Comparison of ENCODE assay signal across 8 cellular contexts in the genomic region with DNA sequence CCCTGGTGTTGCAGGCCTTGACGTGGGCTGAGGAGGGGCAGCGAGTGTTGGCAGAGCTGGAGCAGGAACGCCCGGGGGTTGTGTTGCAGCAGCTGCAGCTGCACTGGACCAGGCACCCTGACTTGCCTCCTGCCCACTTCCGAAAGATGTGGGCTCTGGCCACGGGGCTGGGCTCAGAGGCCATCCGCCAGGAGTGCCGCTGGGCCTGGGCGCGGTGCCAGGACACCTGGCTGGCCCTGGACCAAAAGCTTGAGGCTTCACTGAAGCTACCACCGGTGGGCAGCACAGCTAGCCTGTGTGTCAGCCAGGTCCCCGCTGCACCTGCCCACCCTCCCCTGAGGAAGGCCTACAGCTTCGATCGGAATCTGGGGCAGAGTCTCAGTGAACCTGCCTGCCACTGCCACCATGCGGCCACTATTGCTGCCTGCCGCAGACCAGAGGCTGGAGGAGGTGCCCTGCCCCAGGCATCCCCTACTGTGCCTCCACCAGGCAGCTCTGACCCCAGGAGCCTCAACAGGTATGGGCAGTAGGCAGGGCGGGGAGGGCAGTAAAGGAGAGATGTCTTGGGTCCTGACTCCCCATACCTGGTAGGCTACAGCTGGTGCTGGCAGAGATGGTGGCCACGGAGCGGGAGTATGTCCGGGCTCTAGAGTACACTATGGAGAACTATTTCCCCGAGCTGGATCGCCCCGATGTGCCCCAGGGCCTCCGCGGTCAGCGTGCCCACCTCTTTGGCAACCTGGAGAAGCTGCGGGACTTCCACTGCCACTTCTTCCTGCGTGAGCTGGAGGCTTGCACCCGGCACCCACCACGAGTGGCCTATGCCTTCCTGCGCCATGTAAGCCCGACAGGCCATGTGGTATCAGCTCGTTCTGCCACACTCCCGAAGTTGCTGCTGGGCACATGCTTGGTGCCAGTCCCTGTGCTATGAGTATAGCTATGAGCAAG. TPM values are rescaled to one million over a fixed set of nuclear protein-coding genes. Genes with fewer than 3 reads are reported as not detected.
A peak's percentile ranks its signal among the peaks of the same experiment; 100 is the strongest.
DNase-seq lines count a peak whose midpoint lies in the region; ATAC-seq and TF ChIP-seq lines count a peak whose summit lies in the region.

No MANE protein-coding gene starts in this region.

- peaks cover 0 to 3% (median 0%) of the 10 kb centered on the region in 4 donors for H3K4me1 Mint-ChIP-seq in CD4-positive, CD25-positive, alpha-beta regulatory T cell
- H3K4me1 Mint-ChIP-seq in MCF 10A (ENCODE audit: insufficient read depth, unreplicated experiment): peaks cover 15% of the 10 kb centered on the region
- peaks cover 7% of the 10 kb centered on the region for H3K4me1 Mint-ChIP-seq in activated CD8-positive, alpha-beta memory T cell treated with anti-CD3 and anti-CD28 coated beads, Interleukin-2, amount 10 ng/mL, durations not matched to agents 7 days and 5 days

- no peaks in the 10 kb centered on the region for H3K36me3 ChIP-seq in CD4-positive, CD25-positive, alpha-beta regulatory T cell (ENCODE audit: control insufficient read depth, insufficient read depth, low read length)
- H3K36me3 ChIP-seq in liver (ENCODE audit: control insufficient read depth in 4 of 4, insufficient read depth in 3 of 4, low read depth in 1 of 4, low read length in 3 of 4): no peaks in the 10 kb centered on the region

- TF ChIP-seq RAD21 in liver (IDR thresholded peaks at IDR 0.05): peak in 1 of 2 donors; percentile 74

- intact Hi-C loops in MCF 10A (cut with micrococcal nuclease): loop anchor here (1.0 kb wide), 1 partner anchor 25 kb away; no protein-coding TSS in a partner anchor

- no peak for DNase-seq in CD4-positive, CD25-positive, alpha-beta regulatory T cell
- peak; percentile 87 for DNase-seq in NCI-H146 (lab: John Stamatoyannopoulos, UW)
- peak; percentile 63 for DNase-seq in MCF 10A (ENCODE audit: unreplicated experiment)
- DNase-seq in activated CD8-positive, alpha-beta memory T cell treated with anti-CD3 and anti-CD28 coated beads, Interleukin-2, amount 10 ng/mL, durations not matched to agents 7 days and 5 days: no peak

- no peak overlapping the region for H3K4me3 ChIP-seq in CD4-positive, CD25-positive, alpha-beta regulatory T cell (ENCODE audit: low read depth, low read length)
- no peak overlapping the region for H3K4me3 ChIP-seq in liver (ENCODE audit: low read depth in 1 of 3, low read length in 3 of 3)

- no peaks in the 10 kb centered on the region for H3K27me3 Mint-ChIP-seq in CD4-positive, CD25-positive, alpha-beta regulatory T cell
- H3K27me3 Mint-ChIP-seq in MCF 10A (ENCODE audit: insufficient read depth, unreplicated experiment): no peaks in the 10 kb centered on the region
- no peaks in the 10 kb centered on the region for H3K27me3 Mint-ChIP-seq in activated CD8-positive, alpha-beta memory T cell treated with anti-CD3 and anti-CD28 coated beads, Interleukin-2, amount 10 ng/mL, durations not matched to agents 7 days and 5 days

- POLR2A ChIA-PET in MCF 10A (lab: Yijun Ruan, JAX): interaction anchor here (0.9 to 2.2 kb wide), 3 partner anchors 24 to 78 kb away, joined by 3 to 7 read pairs (median 4); no protein-coding TSS in a partner anchor

- CTCF ChIA-PET in MCF 10A (lab: Yijun Ruan, JAX): interaction anchor here (0.5 to 3.0 kb wide), 27 partner anchors 8 to 1538 kb away, joined by 3 to 37 read pairs (median 4); a partner anchor contains a TSS
- CTCF ChIA-PET in activated CD8-positive, alpha-beta memory T cell treated with anti-CD3 and anti-CD28 coated beads, Interleukin-2, amount 10 ng/mL, durations not matched to agents 7 days and 5 days (lab: Charles Lee): interaction anchor here (0.9 to 2.2 kb wide), 7 partner anchors 35 to 267 kb away, joined by 3 to 5 read pairs (median 3); a partner anchor contains a TSS

- peaks cover 3% of the 10 kb centered on the region for H3K4me1 ChIP-seq in CD4-positive, CD25-positive, alpha-beta regulatory T cell (ENCODE audit: control insufficient read depth, insufficient read depth, low read length, poor library complexity, severe bottlenecking)
- peaks cover 0 to 2% (median 0%) of the 10 kb centered on the region in 4 donors for H3K4me1 ChIP-seq in liver (ENCODE audit: control insufficient read depth in 4 of 4, insufficient read depth in 4 of 4, low read length in 3 of 4)

- BruUV-seq in MCF 10A (replicated peaks; lab: Mats Ljungman, UMichigan): no TSS peak

- no peak overlapping the region for H3K9ac ChIP-seq in liver (ENCODE audit: low read depth in 1 of 2, low read length in 2 of 2)

- H3K27ac Mint-ChIP-seq in CD4-positive, CD25-positive, alpha-beta regulatory T cell: peak overlapping the region in 2 of 3 donors; percentile 24 to 37
- no peak overlapping the region for H3K27ac Mint-ChIP-seq in MCF 10A (ENCODE audit: low read depth, unreplicated experiment)
- no peak overlapping the region for H3K27ac Mint-ChIP-seq in activated CD8-positive, alpha-beta memory T cell treated with anti-CD3 and anti-CD28 coated beads, Interleukin-2, amount 10 ng/mL, durations not matched to agents 7 days and 5 days

- H3K9me3 Mint-ChIP-seq in CD4-positive, CD25-positive, alpha-beta regulatory T cell: no peaks in the 10 kb centered on the region
- no peaks in the 10 kb centered on the region for H3K9me3 Mint-ChIP-seq in MCF 10A (ENCODE audit: unreplicated experiment)
- H3K9me3 Mint-ChIP-seq in activated CD8-positive, alpha-beta memory T cell treated with anti-CD3 and anti-CD28 coated beads, Interleukin-2, amount 10 ng/mL, durations not matched to agents 7 days and 5 days (ENCODE audit: low read depth): no peaks in the 10 kb centered on the region

- H3K27ac ChIP-seq in CD4-positive, CD25-positive, alpha-beta regulatory T cell (ENCODE audit: insufficient read depth, low read length, poor library complexity, severe bottlenecking): no peak overlapping the region
- no peak overlapping the region for H3K27ac ChIP-seq in liver (ENCODE audit: low read depth in 1 of 2, low read length in 2 of 2)

- H3K4me3 Mint-ChIP-seq in CD4-positive, CD25-positive, alpha-beta regulatory T cell: no peak overlapping the region
- no peak overlapping the region for H3K4me3 Mint-ChIP-seq in MCF 10A (ENCODE audit: unreplicated experiment)
- H3K4me3 Mint-ChIP-seq in activated CD8-positive, alpha-beta memory T cell treated with anti-CD3 and anti-CD28 coated beads, Interleukin-2, amount 10 ng/mL, durations not matched to agents 7 days and 5 days: no peak overlapping the region

- peak; percentile 49 for TF ChIP-seq CTCF in MCF 10A (IDR thresholded peaks at IDR 0.05; ENCODE audit: unreplicated experiment)
- TF ChIP-seq CTCF in liver (IDR thresholded peaks at IDR 0.05; ENCODE audit: low read depth, low read length, missing input control): peak; percentile 54

- H3K9me3 ChIP-seq in CD4-positive, CD25-positive, alpha-beta regulatory T cell (ENCODE audit: control insufficient read depth in 2 of 2, low read length in 2 of 2): no peaks in the 10 kb centered on the region
- H3K9me3 ChIP-seq in liver (ENCODE audit: control insufficient read depth in 4 of 4, low read length in 3 of 4): no peaks in the 10 kb centered on the region

- H3K36me3 Mint-ChIP-seq in CD4-positive, CD25-positive, alpha-beta regulatory T cell: peaks cover 6% of the 10 kb centered on the region
- H3K36me3 Mint-ChIP-seq in MCF 10A (ENCODE audit: insufficient read depth, unreplicated experiment): peaks cover 14% of the 10 kb centered on the region
- H3K36me3 Mint-ChIP-seq in activated CD8-positive, alpha-beta memory T cell treated with anti-CD3 and anti-CD28 coated beads, Interleukin-2, amount 10 ng/mL, durations not matched to agents 7 days and 5 days: no peaks in the 10 kb centered on the region

- no peaks in the 10 kb centered on the region for H3K27me3 ChIP-seq in CD4-positive, CD25-positive, alpha-beta regulatory T cell (ENCODE audit: control insufficient read depth, insufficient read depth, low read length)
- no peaks in the 10 kb centered on the region for H3K27me3 ChIP-seq in liver (ENCODE audit: control insufficient read depth in 4 of 4, insufficient read depth in 4 of 4, low read length in 3 of 4)

- no peak for ATAC-seq in CD4-positive, CD25-positive, alpha-beta regulatory T cell (ENCODE audit: low read depth in 2 of 2)
- ATAC-seq in HG02884 (IDR thresholded peaks at IDR 0.05; ENCODE audit: unreplicated experiment) (no peak), HG03521 (IDR thresholded peaks at IDR 0.05; ENCODE audit: unreplicated experiment) (no peak), GM19455 (IDR thresholded peaks at IDR 0.05; ENCODE audit: unreplicated experiment) (no peak)
- no peak for ATAC-seq in activated CD8-positive, alpha-beta memory T cell treated with anti-CD3 and anti-CD28 coated beads, Interleukin-2, amount 10 ng/mL, durations not matched to agents 7 days and 5 days

- 64% methylated on average over 34 of the region's 34 CpGs for WGBS in liver

RNA-seq across cellular contexts. Expression of a gene that starts 5.6 kb away (rescaled TPM):
- total RNA-seq in CD4-positive, CD25-positive, alpha-beta regulatory T cell: 10.0 TPM
- 1 to 10 TPM; 1.4 to 5.3 (median 2.8) TPM for polyA plus RNA-seq in CD4-positive, CD25-positive, alpha-beta regulatory T cell
- total RNA-seq in MCF 10A (2022) (30.4 and 32.7 TPM in 2 replicates), liver (1 to 10 TPM; 1.1 to 2.6 TPM)
- polyA plus RNA-seq in liver: under 1 TPM; 0.21 to 0.28 TPM
- 10 to 100 TPM in 1 of 2 experiments, 1 to 10 TPM in 1; 7.7 to 12.8 TPM for total RNA-seq in activated CD8-positive, alpha-beta memory T cell treated with anti-CD3 and anti-CD28 coated beads, Interleukin-2, amount 10 ng/mL, durations not matched to agents 7 days and 5 days

RNA-seq across cellular contexts. Expression of a gene that starts 36.2 kb away (rescaled TPM):
- total RNA-seq in CD4-positive, CD25-positive, alpha-beta regulatory T cell: 1.3 TPM
- not detected for polyA plus RNA-seq in CD4-positive, CD25-positive, alpha-beta regulatory T cell
- total RNA-seq in MCF 10A (2022) (0.40 and 1.4 TPM in 2 replicates), liver (under 1 TPM; 0.05 to 0.25 TPM)
- polyA plus RNA-seq in liver: under 1 TPM in 1 of 2 donors, not detected in 1; 0.09 TPM
- total RNA-seq in activated CD8-positive, alpha-beta memory T cell treated with anti-CD3 and anti-CD28 coated beads, Interleukin-2, amount 10 ng/mL, durations not matched to agents 7 days and 5 days: 1 to 10 TPM; 5.4 to 6.2 TPM

RNA-seq across cellular contexts. Expression of a gene that starts 37.7 kb away (rescaled TPM):
- 34.5 TPM for total RNA-seq in CD4-positive, CD25-positive, alpha-beta regulatory T cell
- 1 to 10 TPM; 1.9 to 4.5 (median 3.4) TPM for polyA plus RNA-seq in CD4-positive, CD25-positive, alpha-beta regulatory T cell
- 12.1 and 14.7 TPM in 2 replicates for total RNA-seq in MCF 10A (2022)
- total RNA-seq in liver: 1 to 10 TPM; 5.4 to 6.4 TPM
- 1 to 10 TPM; 2.2 to 2.9 TPM for polyA plus RNA-seq in liver
- total RNA-seq in activated CD8-positive, alpha-beta memory T cell treated with anti-CD3 and anti-CD28 coated beads, Interleukin-2, amount 10 ng/mL, durations not matched to agents 7 days and 5 days: 100 to 1,000 TPM; 101 to 111 TPM

RNA-seq across cellular contexts. Expression of a gene that starts 41.6 kb away (rescaled TPM):
- total RNA-seq in CD4-positive, CD25-positive, alpha-beta regulatory T cell: not detected
- not detected for polyA plus RNA-seq in CD4-positive, CD25-positive, alpha-beta regulatory T cell
- not detected in 2 replicates for total RNA-seq in MCF 10A (2022)
- total RNA-seq in liver: under 1 TPM in 1 of 2 donors, not detected in 1; 0.28 TPM
- not detected for polyA plus RNA-seq in liver
- total RNA-seq in activated CD8-positive, alpha-beta memory T cell treated with anti-CD3 and anti-CD28 coated beads, Interleukin-2, amount 10 ng/mL, durations not matched to agents 7 days and 5 days: 1 to 10 TPM; 1.1 to 3.3 TPM

RNA-seq across cellular contexts. Expression of a gene that starts 41.6 kb away (rescaled TPM):
- not detected for total RNA-seq in CD4-positive, CD25-positive, alpha-beta regulatory T cell
- polyA plus RNA-seq in CD4-positive, CD25-positive, alpha-beta regulatory T cell: not detected
- total RNA-seq in MCF 10A (2022) (not detected in 2 replicates), liver (under 1 TPM in 1 of 2 donors, not detected in 1; 0.08 TPM)
- not detected for polyA plus RNA-seq in liver
- total RNA-seq in activated CD8-positive, alpha-beta memory T cell treated with anti-CD3 and anti-CD28 coated beads, Interleukin-2, amount 10 ng/mL, durations not matched to agents 7 days and 5 days: 1 to 10 TPM in 1 of 2 experiments, under 1 TPM in 1; 0.45 to 1.0 TPM

Comparison
In these comparisons a context has a peak if more than half of its experiments do, and no peak if none do; other contexts are left out.
1. DNase-seq: peak in NCI-H146 (single experiment) and MCF 10A (single experiment); none in CD4-positive, CD25-positive, alpha-beta regulatory T cell (0 of 3) and activated CD8-positive, alpha-beta memory T cell treated with anti-CD3 and anti-CD28 coated beads, Interleukin-2, amount 10 ng/mL, durations not matched to agents 7 days and 5 days (single experiment).
2. H3K27ac Mint-ChIP-seq: peak in CD4-positive, CD25-positive, alpha-beta regulatory T cell (2 of 3); none in MCF 10A (single experiment) and activated CD8-positive, alpha-beta memory T cell treated with anti-CD3 and anti-CD28 coated beads, Interleukin-2, amount 10 ng/mL, durations not matched to agents 7 days and 5 days (single experiment).